16 cellular contexts compared by ENCODE assay signal in the genomic region with DNA sequence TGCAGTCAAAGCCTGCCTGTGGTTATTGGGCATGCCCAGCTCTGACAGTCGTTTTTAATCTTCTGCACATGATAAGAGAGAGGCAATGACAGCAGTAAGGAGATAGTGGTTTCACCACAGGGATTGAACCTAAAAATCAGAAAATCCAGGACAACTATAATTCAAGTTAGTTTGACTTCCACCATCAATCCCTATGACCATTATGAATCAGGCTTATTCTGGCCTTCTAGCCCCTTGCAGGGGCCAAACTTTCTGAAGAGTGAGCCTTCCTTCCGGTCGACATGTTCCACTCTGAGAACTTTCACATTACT.
DNase-seq lines count a peak whose midpoint lies in the region; ATAC-seq, FAIRE-seq and TF ChIP-seq lines count a peak whose summit lies in the region.
"Had no signal": no experiment of that assay in that cellular context is flagged by ENCODE, and none has a peak within 500 bp of the region (broad histone marks: within the 10 kb centered on the region; RNA-seq: fewer than 3 reads in every experiment).

No MANE protein-coding gene starts in this region.

- H3K4me2 ChIP-seq in PC-3 (ENCODE audit: low read length): peak overlapping the region; percentile 70
- H3K4me2 ChIP-seq in neural progenitor cell: no peak overlapping the region
- H3K4me2 ChIP-seq: BLaER1 treated with 17β-estradiol and CSF1 and Interleukin-3, amounts not matched to agents 10 nM and 100 nM had no signal

- H3K27me3 Mint-ChIP-seq in neural progenitor cell (ENCODE audit: insufficient read depth, low read depth): no peaks in the 10 kb centered on the region

- no peaks in the 10 kb centered on the region for H3K9me2 ChIP-seq in PC-3 (replicated peaks; ENCODE audit: low read length)

- H3K27me3 ChIP-seq in PC-3 (ENCODE audit: low read length) (no peaks in the 10 kb centered on the region), neural progenitor cell (no peaks in the 10 kb centered on the region)
- H3K27me3 ChIP-seq: BLaER1 treated with 17β-estradiol and CSF1 and Interleukin-3, amounts not matched to agents 10 nM and 100 nM had no signal

- no peaks in the 10 kb centered on the region for H3K9me3 ChIP-seq in PC-3 (ENCODE audit: low read length)
- no peaks in the 10 kb centered on the region for H3K9me3 ChIP-seq in neural progenitor cell (ENCODE audit: low read depth)
- H3K9me3 ChIP-seq: BLaER1 treated with 17β-estradiol and CSF1 and Interleukin-3, amounts not matched to agents 10 nM and 100 nM had no signal

- BruUV-seq in PC-3 (replicated peaks; lab: Mats Ljungman, UMichigan): TSS peak; percentile 91

- ATAC-seq in PC-3: peak; percentile 3; the same call in 1 of the 2 replicates

- H3K4me3 Mint-ChIP-seq in neural progenitor cell: no peak overlapping the region

- peaks cover 4% of the 10 kb centered on the region for H3F3A ChIP-seq in PC-3 (ENCODE audit: low read length, unreplicated experiment)
- no peaks in the 10 kb centered on the region for H3F3A ChIP-seq in neural progenitor cell (ENCODE audit: low read depth)

- H3K4me1 Mint-ChIP-seq in neural progenitor cell: peaks cover 14% of the 10 kb centered on the region

- H3K27ac ChIP-seq in PC-3 (ENCODE audit: low read length): peak overlapping the region; percentile 86
- no peak overlapping the region for H3K27ac ChIP-seq in neural progenitor cell
- H3K27ac ChIP-seq: BLaER1 treated with 17β-estradiol and CSF1 and Interleukin-3, amounts not matched to agents 10 nM and 100 nM had no signal

- CTCF ChIA-PET in PC-3 (lab: Charles Lee): no interaction called here

- no peak for FAIRE-seq in RCC 7860 (lab: Jason Lieb, UNC)
- FAIRE-seq: HTR-8/SVneo had no signal

- no peaks in the 10 kb centered on the region for H3K36me3 ChIP-seq in PC-3 (ENCODE audit: low read depth, low read length)
- H3K36me3 ChIP-seq in neural progenitor cell: no peaks in the 10 kb centered on the region
- H3K36me3 ChIP-seq: BLaER1 treated with 17β-estradiol and CSF1 and Interleukin-3, amounts not matched to agents 10 nM and 100 nM had no signal

- H3K4me3 ChIP-seq in PC-3 (ENCODE audit: low read length) (peak overlapping the region; percentile 39), choroid plexus epithelial cell (ENCODE audit: low read depth, low read length) (peak overlapping the region; percentile 31), neural progenitor cell (no peak overlapping the region)
- H3K4me3 ChIP-seq: BLaER1 treated with 17β-estradiol and CSF1 and Interleukin-3, amounts not matched to agents 10 nM and 100 nM had no signal

- DNase-seq in PC-3 (no peak), choroid plexus epithelial cell (ENCODE audit: low read depth) (no peak), neural progenitor cell (ENCODE audit: low spot score) (no peak), RCC 7860 (ENCODE audit: low spot score) (no peak), NCI-H1417 (lab: John Stamatoyannopoulos, UW) (no peak), NCI-H146 (lab: John Stamatoyannopoulos, UW) (no peak), NAMALWA (ENCODE audit: low spot score) (no peak)
- DNase-seq: DMS 273 treated with DMSO at 0.1 percent for 48 hours, H7, NCI-H1092, NCI-H187 treated with DMSO at 0.1 percent for 48 hours, NCI-H2171, NCI-H446 treated with DMSO at 0.1 percent for 48 hours, NCI-H774 had no signal

- H2AFZ ChIP-seq in PC-3 (ENCODE audit: low read length) (peak overlapping the region; percentile 4; the same call in 1 of the 2 replicates), neural progenitor cell (replicated peaks) (peak overlapping the region; percentile 6)

- intact Hi-C loops in PC-3 (cut with micrococcal nuclease): loop anchor here (1.0 to 10.0 kb wide), 12 partner anchors 48 to 1779 kb away; no protein-coding TSS in a partner anchor

- no peak for TF ChIP-seq CTCF in PC-3 (conservative IDR thresholded peaks at IDR 0.05; ENCODE audit: low read depth, low read length)
- no peak for TF ChIP-seq CTCF in choroid plexus epithelial cell (conservative IDR thresholded peaks at IDR 0.05; ENCODE audit: low read depth, low read length)
- no peak for TF ChIP-seq CTCF in neural progenitor cell (IDR thresholded peaks at IDR 0.05)

- H3K36me3 Mint-ChIP-seq in neural progenitor cell: no peaks in the 10 kb centered on the region

- H3K9me3 Mint-ChIP-seq in neural progenitor cell: no peaks in the 10 kb centered on the region

- peak overlapping the region; percentile 15 for H3K27ac Mint-ChIP-seq in neural progenitor cell

- no peaks in the 10 kb centered on the region for H4K20me1 ChIP-seq in PC-3 (ENCODE audit: low read length)
- no peaks in the 10 kb centered on the region for H4K20me1 ChIP-seq in neural progenitor cell (ENCODE audit: low read depth)
- H4K20me1 ChIP-seq: BLaER1 treated with 17β-estradiol and CSF1 and Interleukin-3, amounts not matched to agents 10 nM and 100 nM had no signal

- peak overlapping the region; percentile 65 for H3K9ac ChIP-seq in PC-3 (ENCODE audit: low read length)
- no peak overlapping the region for H3K9ac ChIP-seq in neural progenitor cell
- H3K9ac ChIP-seq: BLaER1 treated with 17β-estradiol and CSF1 and Interleukin-3, amounts not matched to agents 10 nM and 100 nM had no signal

- H3K4me1 ChIP-seq in PC-3 (ENCODE audit: insufficient read depth, low read length): peaks cover 18% of the 10 kb centered on the region
- peaks cover under 1% of the 10 kb centered on the region for H3K4me1 ChIP-seq in neural progenitor cell

- H3K79me2 ChIP-seq in PC-3 (ENCODE audit: low read length) (no peaks in the 10 kb centered on the region), neural progenitor cell (ENCODE audit: low read depth) (no peaks in the 10 kb centered on the region)

- POLR2A ChIA-PET in PC-3 (lab: Charles Lee; ENCODE audit: unreplicated experiment): no interaction called here
